Comparison of ENCODE assay signal across 32 cellular contexts in the genomic region with DNA sequence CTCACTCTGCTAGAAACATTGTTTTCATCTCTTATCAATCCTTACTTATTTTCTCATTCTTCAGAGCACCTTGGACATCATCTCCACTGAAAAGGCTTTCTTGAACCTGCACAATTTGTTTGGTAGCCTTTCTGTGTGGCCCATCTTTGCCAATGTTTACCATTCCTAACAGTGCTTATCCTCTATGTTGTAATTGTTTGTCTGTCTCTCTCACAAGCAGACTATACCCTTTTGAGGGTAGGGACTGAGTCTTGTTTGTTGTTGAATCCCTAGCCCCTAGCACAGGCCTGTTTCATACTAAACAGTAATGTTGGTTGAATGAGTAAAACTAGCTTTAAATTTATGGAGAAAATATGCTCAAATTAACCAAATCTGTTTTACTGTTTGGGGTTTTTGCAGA.
"Had no signal": no experiment of that assay in that cellular context is flagged by ENCODE, and none has a peak within 500 bp of the region (broad histone marks: within the 10 kb centered on the region; RNA-seq: fewer than 3 reads in every experiment).

No MANE protein-coding gene starts in this region.

- H3K9me3 Mint-ChIP-seq: activated B cell treated with CpG ODN at 0.5 μM for 24 hours; activated CD4-positive, alpha-beta memory T cell treated with anti-CD3 and anti-CD28 coated beads, Interleukin-2, amount 10 ng/mL, durations not matched to agents 7 days and 5 days; activated naive CD4-positive, alpha-beta T cell treated with anti-CD3 and anti-CD28 coated beads, Interleukin-2, amount 50 U/mL, for 24 hours; activated naive CD8-positive, alpha-beta T cell treated with anti-CD3 and anti-CD28 coated beads, Interleukin-2, amount 10 ng/mL, durations not matched to agents 7 days and 5 days; activated T-helper 2 cell treated with anti-CD3 and anti-CD28 coated beads, Interferon-gamma antibody, Interleukin-2, Interleukin-4, amounts not matched to agents 10 μg/mL and 5 μg/mL and 100 μg/mL, durations not matched to agents 14 hours and 24 hours and 36 hours; T-helper 2 cell treated with Interferon-gamma antibody and Interleukin-4, amounts not matched to agents 5 μg/mL and 100 μg/mL, for 36 hours had no signal

- H3K27me3 Mint-ChIP-seq: activated B cell treated with CpG ODN at 0.5 μM for 24 hours; activated CD4-positive, alpha-beta memory T cell treated with anti-CD3 and anti-CD28 coated beads, Interleukin-2, amount 10 ng/mL, durations not matched to agents 7 days and 5 days; activated CD8-positive, alpha-beta memory T cell treated with anti-CD3 and anti-CD28 coated beads, Interleukin-2, amount 10 ng/mL, durations not matched to agents 7 days and 5 days; activated naive CD4-positive, alpha-beta T cell treated with anti-CD3 and anti-CD28 coated beads, Interleukin-2, amount 50 U/mL, for 24 hours; activated naive CD8-positive, alpha-beta T cell treated with anti-CD3 and anti-CD28 coated beads, Interleukin-2, amount 10 ng/mL, durations not matched to agents 7 days and 5 days had no signal

- H3K27me3 ChIP-seq: ascending aorta, breast epithelium, SJCRH30 had no signal

- H3K4me1 Mint-ChIP-seq: activated B cell treated with CpG ODN at 0.5 μM for 24 hours had no signal

- H3K4me3 Mint-ChIP-seq: activated B cell treated with CpG ODN at 0.5 μM for 24 hours; activated CD4-positive, alpha-beta memory T cell treated with anti-CD3 and anti-CD28 coated beads, Interleukin-2, amount 10 ng/mL, durations not matched to agents 7 days and 5 days; activated CD8-positive, alpha-beta memory T cell treated with anti-CD3 and anti-CD28 coated beads, Interleukin-2, amount 10 ng/mL, durations not matched to agents 7 days and 5 days; activated naive CD4-positive, alpha-beta T cell treated with anti-CD3 and anti-CD28 coated beads, Interleukin-2, amount 50 U/mL, for 24 hours; activated naive CD8-positive, alpha-beta T cell treated with anti-CD3 and anti-CD28 coated beads, Interleukin-2, amount 10 ng/mL, durations not matched to agents 7 days and 5 days; T-helper 2 cell treated with Interferon-gamma antibody and Interleukin-4, amounts not matched to agents 5 μg/mL and 100 μg/mL, for 36 hours had no signal

- H3K9me3 ChIP-seq: ascending aorta, breast epithelium, SJCRH30 had no signal

- DNase-seq: activated B cell treated with CpG ODN at 0.5 μM for 24 hours; activated CD4-positive, alpha-beta memory T cell treated with anti-CD3 and anti-CD28 coated beads, Interleukin-2, amount 10 ng/mL, durations not matched to agents 7 days and 5 days; activated CD4-positive, alpha-beta T cell treated with anti-CD3 and anti-CD28 coated beads for 4 hours; activated CD4-positive, CD25-positive, alpha-beta regulatory T cell treated with anti-CD3 and anti-CD28 coated beads, Interleukin-2, amount 50 U/mL, for 72 hours; activated CD8-positive, alpha-beta memory T cell treated with anti-CD3 and anti-CD28 coated beads for 24 hours; activated CD8-positive, alpha-beta memory T cell treated with anti-CD3 and anti-CD28 coated beads, Interleukin-2, amount 10 ng/mL, durations not matched to agents 7 days and 5 days; activated CD8-positive, alpha-beta memory T cell treated with anti-CD3 and anti-CD28 coated beads, Interleukin-2, amount 50 U/mL, for 48 hours; activated gamma-delta T cell; activated naive CD4-positive, alpha-beta T cell treated with Interleukin-2 at 50 U/mL for 16 hours; activated naive CD8-positive, alpha-beta T cell treated with anti-CD3 and anti-CD28 coated beads, Interleukin-2, amount 10 ng/mL, durations not matched to agents 7 days and 5 days; amygdala; Kasumi-1; MM.1S; MV-4-11; NCI-H1105; NCI-H1436; NCI-H1694; NCI-H1930; NCI-H2081 treated with DMSO at 0.1 percent for 48 hours; NCI-H226; NCI-H446 treated with DMSO at 0.1 percent for 48 hours; NCI-H524 treated with DMSO at 0.1 percent for 48 hours; SHP77; SJCRH30 had no signal

- H3K27ac Mint-ChIP-seq: activated B cell treated with CpG ODN at 0.5 μM for 24 hours; activated CD4-positive, alpha-beta memory T cell treated with anti-CD3 and anti-CD28 coated beads, Interleukin-2, amount 10 ng/mL, durations not matched to agents 7 days and 5 days; activated CD8-positive, alpha-beta memory T cell treated with anti-CD3 and anti-CD28 coated beads, Interleukin-2, amount 10 ng/mL, durations not matched to agents 7 days and 5 days; activated naive CD4-positive, alpha-beta T cell treated with anti-CD3 and anti-CD28 coated beads, Interleukin-2, amount 50 U/mL, for 24 hours; activated naive CD8-positive, alpha-beta T cell treated with anti-CD3 and anti-CD28 coated beads, Interleukin-2, amount 10 ng/mL, durations not matched to agents 7 days and 5 days; activated T-helper 2 cell treated with anti-CD3 and anti-CD28 coated beads, Interferon-gamma antibody, Interleukin-2, Interleukin-4, amounts not matched to agents 10 μg/mL and 5 μg/mL and 100 μg/mL, durations not matched to agents 14 hours and 24 hours and 36 hours; T-helper 2 cell treated with Interferon-gamma antibody and Interleukin-4, amounts not matched to agents 5 μg/mL and 100 μg/mL, for 36 hours had no signal

- H3K4me3 ChIP-seq: ascending aorta, breast epithelium, SJCRH30, SK-N-MC had no signal

- H3K36me3 ChIP-seq: breast epithelium had no signal

- FAIRE-seq: TTC549 had no signal

- H3K4me1 ChIP-seq: ascending aorta, breast epithelium, SJCRH30 had no signal

- ATAC-seq: activated CD8-positive, alpha-beta memory T cell treated with anti-CD3 and anti-CD28 coated beads, Interleukin-2, amount 10 ng/mL, durations not matched to agents 7 days and 5 days; Panc1 had no signal

- H3K27ac ChIP-seq: ascending aorta, breast epithelium, SJCRH30, SK-N-MC had no signal
